ENCODE assay signal across 32 cellular contexts in the genomic region with DNA sequence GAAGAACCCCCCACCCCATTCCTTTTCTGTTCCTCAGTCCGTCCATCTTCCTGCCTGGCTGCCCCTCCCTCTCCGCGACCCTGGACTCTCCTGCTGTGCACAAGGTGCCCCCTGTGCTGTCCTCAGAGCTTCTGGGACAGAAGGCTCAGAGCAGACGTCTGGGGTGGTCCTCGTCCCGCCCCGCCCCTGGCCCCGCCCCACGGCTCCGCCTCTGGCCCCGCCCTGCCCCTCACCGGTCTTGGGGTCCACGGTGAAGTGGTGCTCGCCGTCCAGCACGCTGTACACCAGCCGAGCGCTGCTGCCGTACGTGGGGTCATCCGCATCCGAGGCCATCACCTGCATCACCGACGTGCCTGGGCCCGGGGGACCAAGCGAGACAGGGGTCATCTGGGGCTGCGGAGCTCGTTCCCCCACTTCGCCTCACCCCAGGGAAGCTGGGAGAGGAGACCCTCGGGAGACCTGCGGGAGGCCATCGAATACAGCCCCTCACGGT.
"Had no signal": no experiment of that assay in that cellular context is flagged by ENCODE, and none has a peak within 500 bp of the region (broad histone marks: within the 10 kb centered on the region; RNA-seq: fewer than 3 reads in every experiment).

No MANE protein-coding gene starts in this region.

- DNase-seq: activated B cell treated with CpG ODN at 0.5 μM for 24 hours; activated CD4-positive, alpha-beta memory T cell treated with anti-CD3 and anti-CD28 coated beads for 36 hours; activated CD4-positive, alpha-beta T cell treated with anti-CD3 and anti-CD28 coated beads for 4 hours; activated CD4-positive, alpha-beta T cell treated with anti-CD3 and anti-CD28 coated beads, Interleukin-2, amount 10 ng/mL, durations not matched to agents 24 days and 14 days; activated CD4-positive, alpha-beta T cell treated with anti-CD3 and anti-CD28 coated beads, Interleukin-2, amount 50 U/mL, for 1 hour; activated CD4-positive, alpha-beta T cell treated with anti-CD3 and anti-CD28 coated beads, Interleukin-2, amount 50 U/mL, for 4 hours; activated CD4-positive, CD25-positive, alpha-beta regulatory T cell treated with anti-CD3 and anti-CD28 coated beads, Interleukin-2, amount 50 U/mL, for 72 hours; activated CD8-positive, alpha-beta memory T cell treated with anti-CD3 and anti-CD28 coated beads, Interleukin-2, amount 50 U/mL, for 4 hours; activated effector memory CD4-positive, alpha-beta T cell treated with anti-CD3 and anti-CD28 coated beads, Interleukin-2, amount 50 U/mL, for 16 hours; activated gamma-delta T cell treated with Interleukin-2 at 50 U/mL for 16 hours; activated naive CD4-positive, alpha-beta T cell; activated naive CD4-positive, alpha-beta T cell treated with anti-CD3 and anti-CD28 coated beads for 36 hours; activated naive CD4-positive, alpha-beta T cell treated with anti-CD3 and anti-CD28 coated beads, Interleukin-2, amount 50 U/mL, for 16 hours; activated naive CD8-positive, alpha-beta T cell treated with anti-CD3 and anti-CD28 coated beads for 36 hours; activated T-cell treated with anti-CD3 and anti-CD28 coated beads for 4 hours; activated T-cell treated with anti-CD3 and anti-CD28 coated beads, Interleukin-2, amount 50 U/mL, for 1 hour; activated T-cell treated with anti-CD3 and anti-CD28 coated beads, Interleukin-2, amount 50 U/mL, for 4 hours; activated T-cell treated with anti-CD3 and anti-CD28 coated beads, Interleukin-2, amount 50 U/mL, for 72 hours; amniotic stem cell; body of pancreas; central memory CD4-positive, alpha-beta T cell; T-helper 17 cell; WERI-Rb-1 had no signal

- H3K9me3 Mint-ChIP-seq: activated B cell treated with CpG ODN at 0.5 μM for 24 hours; activated CD4-positive, alpha-beta memory T cell treated with anti-CD3 and anti-CD28 coated beads for 36 hours; activated CD4-positive, alpha-beta T cell treated with anti-CD3 and anti-CD28 coated beads, Interleukin-2, amount 10 ng/mL, durations not matched to agents 24 days and 14 days; activated CD8-positive, alpha-beta T cell treated with anti-CD3 and anti-CD28 coated beads for 36 hours; activated naive CD4-positive, alpha-beta T cell treated with anti-CD3 and anti-CD28 coated beads for 36 hours; activated naive CD8-positive, alpha-beta T cell treated with anti-CD3 and anti-CD28 coated beads for 36 hours; activated T-cell treated with anti-CD3 and anti-CD28 coated beads, Interleukin-2, amount 50 U/mL, for 4 hours; activated T-cell treated with anti-CD3 and anti-CD28 coated beads, Interleukin-2, amount 50 U/mL, for 72 hours; activated T-helper 1 cell treated with anti-CD3 and anti-CD28 coated beads, Interleukin-12 subunit alpha, Interleukin-12 subunit beta, Interleukin-2, Interleukin-4 antibody, amounts not matched to agents 30 ng/mL and 10 ng/mL and 1 ng/mL, durations not matched to agents 14 hours and 24 hours and 36 hours; activated T-helper 17 cell treated with anti-CD3 and anti-CD28 coated beads, Interleukin-2, amount 50 U/mL, for 72 hours had no signal

- H3K9me3 ChIP-seq: adrenal gland, body of pancreas, breast epithelium had no signal

- H3K27ac Mint-ChIP-seq: activated B cell treated with CpG ODN at 0.5 μM for 24 hours; activated CD4-positive, alpha-beta memory T cell treated with anti-CD3 and anti-CD28 coated beads for 36 hours; activated CD4-positive, alpha-beta T cell treated with anti-CD3 and anti-CD28 coated beads, Interleukin-2, amount 10 ng/mL, durations not matched to agents 24 days and 14 days; activated CD8-positive, alpha-beta T cell treated with anti-CD3 and anti-CD28 coated beads for 36 hours; activated naive CD4-positive, alpha-beta T cell treated with anti-CD3 and anti-CD28 coated beads for 36 hours; activated naive CD4-positive, alpha-beta T cell treated with anti-CD3 and anti-CD28 coated beads, Interleukin-2, amount 50 U/mL, for 72 hours; activated naive CD8-positive, alpha-beta T cell treated with anti-CD3 and anti-CD28 coated beads for 36 hours; activated T-cell treated with anti-CD3 and anti-CD28 coated beads, Interleukin-2, amount 50 U/mL, for 72 hours; activated T-helper 1 cell treated with anti-CD3 and anti-CD28 coated beads, Interleukin-12 subunit alpha, Interleukin-12 subunit beta, Interleukin-2, Interleukin-4 antibody, amounts not matched to agents 30 ng/mL and 10 ng/mL and 1 ng/mL, durations not matched to agents 14 hours and 24 hours and 36 hours; activated T-helper 17 cell treated with anti-CD3 and anti-CD28 coated beads, Interleukin-2, amount 50 U/mL, for 72 hours; T-helper 17 cell had no signal

- FAIRE-seq: astrocyte, colon had no signal

- H3K4me3 ChIP-seq: adrenal gland, body of pancreas, breast epithelium had no signal

- H3K4me1 Mint-ChIP-seq: activated B cell treated with CpG ODN at 0.5 μM for 24 hours; activated CD4-positive, alpha-beta T cell treated with anti-CD3 and anti-CD28 coated beads, Interleukin-2, amount 10 ng/mL, durations not matched to agents 24 days and 14 days; activated naive CD8-positive, alpha-beta T cell treated with anti-CD3 and anti-CD28 coated beads for 36 hours; activated T-helper 17 cell treated with anti-CD3 and anti-CD28 coated beads, Interleukin-2, amount 50 U/mL, for 72 hours had no signal

- H3K27ac ChIP-seq: adrenal gland, body of pancreas, brain microvascular endothelial cell, breast epithelium, WERI-Rb-1 had no signal

- H3K27me3 ChIP-seq: adrenal gland, body of pancreas had no signal

- ATAC-seq: activated CD8-positive, alpha-beta T cell treated with anti-CD3 and anti-CD28 coated beads for 36 hours; activated T-cell treated with anti-CD3 and anti-CD28 coated beads, Interleukin-2, amount 50 U/mL, for 4 hours; activated T-cell treated with anti-CD3 and anti-CD28 coated beads, Interleukin-2, amount 50 U/mL, for 72 hours; body of pancreas; T-helper 17 cell had no signal

- H3K4me3 Mint-ChIP-seq: activated B cell treated with CpG ODN at 0.5 μM for 24 hours; activated CD4-positive, alpha-beta memory T cell treated with anti-CD3 and anti-CD28 coated beads for 36 hours; activated CD4-positive, alpha-beta T cell treated with anti-CD3 and anti-CD28 coated beads, Interleukin-2, amount 10 ng/mL, durations not matched to agents 24 days and 14 days; activated CD8-positive, alpha-beta T cell treated with anti-CD3 and anti-CD28 coated beads for 36 hours; activated naive CD4-positive, alpha-beta T cell treated with anti-CD3 and anti-CD28 coated beads for 36 hours; activated naive CD8-positive, alpha-beta T cell treated with anti-CD3 and anti-CD28 coated beads for 36 hours; activated T-cell treated with anti-CD3 and anti-CD28 coated beads, Interleukin-2, amount 50 U/mL, for 4 hours; activated T-cell treated with anti-CD3 and anti-CD28 coated beads, Interleukin-2, amount 50 U/mL, for 72 hours; activated T-helper 1 cell treated with anti-CD3 and anti-CD28 coated beads, Interleukin-12 subunit alpha, Interleukin-12 subunit beta, Interleukin-2, Interleukin-4 antibody, amounts not matched to agents 30 ng/mL and 10 ng/mL and 1 ng/mL, durations not matched to agents 14 hours and 24 hours and 36 hours; activated T-helper 17 cell treated with anti-CD3 and anti-CD28 coated beads, Interleukin-2, amount 50 U/mL, for 72 hours; T-helper 17 cell had no signal

- H3K36me3 Mint-ChIP-seq: activated CD4-positive, alpha-beta memory T cell treated with anti-CD3 and anti-CD28 coated beads for 36 hours; activated naive CD4-positive, alpha-beta T cell treated with anti-CD3 and anti-CD28 coated beads, Interleukin-2, amount 50 U/mL, for 72 hours; activated naive CD8-positive, alpha-beta T cell treated with anti-CD3 and anti-CD28 coated beads for 36 hours had no signal

- H3K4me1 ChIP-seq: adrenal gland, body of pancreas, breast epithelium had no signal

- H3K36me3 ChIP-seq: adrenal gland, brain microvascular endothelial cell, breast epithelium, WERI-Rb-1 had no signal
